ENCODE assay signal across 21 cellular contexts in the genomic region with DNA sequence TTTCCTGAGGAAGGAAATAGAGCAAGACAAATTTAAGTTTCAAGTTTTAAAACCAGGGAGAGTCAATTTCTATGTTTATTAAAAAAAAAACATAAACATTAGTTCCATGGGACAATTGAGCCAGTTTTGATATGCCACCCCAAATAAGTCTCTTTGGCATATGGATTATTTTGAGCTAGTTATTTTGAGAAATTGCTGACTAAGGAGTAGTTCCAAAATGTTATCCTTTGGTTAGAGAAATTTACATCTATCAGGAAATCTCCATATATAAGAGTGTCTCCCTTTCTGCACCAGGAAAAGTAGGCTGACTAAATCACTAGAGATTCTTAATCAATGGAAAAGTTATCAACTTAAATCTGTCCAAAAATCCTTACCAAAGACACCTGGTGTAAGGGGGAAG.
DNase-seq lines count a peak whose midpoint lies in the region; ATAC-seq, FAIRE-seq and TF ChIP-seq lines count a peak whose summit lies in the region.
"Had no signal": no experiment of that assay in that cellular context is flagged by ENCODE, and none has a peak within 500 bp of the region (broad histone marks: within the 10 kb centered on the region; RNA-seq: fewer than 3 reads in every experiment).

No MANE protein-coding gene starts in this region.

- H3K36me3 Mint-ChIP-seq in activated T-cell treated with anti-CD3 and anti-CD28 coated beads, Interleukin-2, amount 50 U/mL, for 24 hours (ENCODE audit: low read depth), result no peaks in the 10 kb centered on the region
- H3K36me3 Mint-ChIP-seq: CD8-positive, alpha-beta T cell had no signal

- peaks cover 9% of the 10 kb centered on the region for H3K9me3 Mint-ChIP-seq in activated T-cell treated with anti-CD3 and anti-CD28 coated beads, Interleukin-2, amount 50 U/mL, for 24 hours

- no peak overlapping the region for H3K23ac ChIP-seq in IMR-90 (ENCODE audit: low read depth, low read length)

- no peak overlapping the region for H3K4me3 Mint-ChIP-seq in activated T-cell treated with anti-CD3 and anti-CD28 coated beads, Interleukin-2, amount 50 U/mL, for 24 hours
- H3K4me3 Mint-ChIP-seq: CD4-positive, alpha-beta T cell; CD8-positive, alpha-beta T cell had no signal

- no peak overlapping the region for H3K56ac ChIP-seq in IMR-90 (ENCODE audit: extremely low read depth, insufficient read depth, low read length)

- H3K9me1 ChIP-seq in IMR-90 (ENCODE audit: insufficient read depth, low read length), result no peaks in the 10 kb centered on the region
- no peaks in the 10 kb centered on the region for H3K9me1 ChIP-seq in K562 (ENCODE audit: control insufficient read depth, insufficient read depth, low read length)

- no peak overlapping the region for H3K14ac ChIP-seq in IMR-90 (replicated peaks; ENCODE audit: low read depth, low read length)

- ATAC-seq in A549 (no peak), IMR-90 (ENCODE audit: low read depth) (no peak), K562 (no peak), omental fat pad (ENCODE audit: low FRiP score) (no peak)
- ATAC-seq: CD8-positive, alpha-beta T cell had no signal

- no peaks in the 10 kb centered on the region for H4K20me1 ChIP-seq in IMR-90 (ENCODE audit: insufficient read depth, low read length)
- H4K20me1 ChIP-seq in K562 (replicated peaks; ENCODE audit: control insufficient read depth, insufficient read depth, low read length), result no peaks in the 10 kb centered on the region
- H4K20me1 ChIP-seq: BLaER1 had no signal

- no peaks in the 10 kb centered on the region for H3K79me2 ChIP-seq in K562 (ENCODE audit: control insufficient read depth, insufficient read depth, low read length)

- H3K27ac ChIP-seq in A549 (no peak overlapping the region), IMR-90 (ENCODE audit: insufficient read depth, low read length) (no peak overlapping the region), K562 (ENCODE audit: extremely low read depth, low read depth, low read length) (no peak overlapping the region)
- H3K27ac ChIP-seq: BLaER1, C4-2B had no signal

- H3K9me3 ChIP-seq in A549 (no peaks in the 10 kb centered on the region), IMR-90 (ENCODE audit: control insufficient read depth, insufficient read depth, low read length) (peaks cover 6% of the 10 kb centered on the region; the same call in 1 of the 2 replicates), K562 (replicated peaks; ENCODE audit: control insufficient read depth, insufficient read depth, low read depth, low read length) (no peaks in the 10 kb centered on the region)
- H3K9me3 ChIP-seq: BE2C had no signal

- H3K27me3 Mint-ChIP-seq in activated T-cell treated with anti-CD3 and anti-CD28 coated beads, Interleukin-2, amount 50 U/mL, for 24 hours, result peaks cover 6% of the 10 kb centered on the region

- H2AK5ac ChIP-seq in IMR-90 (ENCODE audit: low read depth, low read length), result no peak overlapping the region

- H3K79me1 ChIP-seq in IMR-90 (ENCODE audit: low read depth in 1 of 2, low read length in 2 of 2), result no peaks in the 10 kb centered on the region

- H3K4me3 ChIP-seq in A549, result no peak overlapping the region
- no peak overlapping the region for H3K4me3 ChIP-seq in IMR-90 (ENCODE audit: insufficient read depth, low read depth, low read length)
- H3K4me3 ChIP-seq in K562, result no peak overlapping the region
- H3K4me3 ChIP-seq: BLaER1 had no signal

- no peak overlapping the region for H2AFZ ChIP-seq in IMR-90 (replicated peaks; ENCODE audit: low read length, poor library complexity)
- H2AFZ ChIP-seq in K562 (ENCODE audit: low read depth, low read length), result no peak overlapping the region

- no peaks in the 10 kb centered on the region for H3K4me1 Mint-ChIP-seq in activated T-cell treated with anti-CD3 and anti-CD28 coated beads, Interleukin-2, amount 50 U/mL, for 24 hours (ENCODE audit: low read depth)

- no peak overlapping the region for H2BK15ac ChIP-seq in IMR-90 (ENCODE audit: low read depth, low read length)

- H3K27ac Mint-ChIP-seq in activated T-cell treated with anti-CD3 and anti-CD28 coated beads, Interleukin-2, amount 50 U/mL, for 24 hours, result no peak overlapping the region
- H3K27ac Mint-ChIP-seq: CD4-positive, alpha-beta T cell; CD8-positive, alpha-beta T cell had no signal

- no peak for DNase-seq in A549 (ENCODE audit: low read depth in 1 of 2, low spot score in 1 of 2)
- DNase-seq in IMR-90, result no peak
- no peak for DNase-seq in K562 (ENCODE audit: extremely low read depth in 1 of 4, low spot score in 3 of 4)
- DNase-seq in omental fat pad (ENCODE audit: low spot score), result no peak
- DNase-seq in activated T-cell treated with anti-CD3 and anti-CD28 coated beads, Interleukin-2, amount 50 U/mL, for 24 hours, result no peak
- DNase-seq in AG20443 (ENCODE audit: low spot score), result no peak
- DNase-seq: 8988T; BE2C; Caco-2; Calu3; CD4-positive, alpha-beta T cell; CD8-positive, alpha-beta T cell; DMS79 treated with DMSO at 0.1 percent for 48 hours; GF-D8 had no signal

- POLR2A ChIA-PET in A549 (lab: Yijun Ruan, JAX), result no interaction called here
- POLR2A ChIA-PET in IMR-90 (lab: Charles Lee; ENCODE audit: unreplicated experiment), result no interaction called here
- POLR2A ChIA-PET in K562 (lab: Yijun Ruan, JAX), result no interaction called here

- H3K9ac ChIP-seq in IMR-90 (ENCODE audit: low read depth, low read length) (no peak overlapping the region), K562 (ENCODE audit: insufficient read depth in 1 of 2, low read depth in 2 of 2, low read length in 2 of 2) (no peak overlapping the region)
- H3K9ac ChIP-seq: BLaER1 had no signal

- BruUV-seq in IMR-90 (replicated peaks; lab: Mats Ljungman, UMichigan) (no TSS peak), K562 (replicated peaks; lab: Mats Ljungman, UMichigan) (no TSS peak)

- in situ Hi-C loops in IMR-90 (cut with MboI; ENCODE audit: low sequenced_read_pairs) (no loop called here), K562 (cut with MboI) (no loop called here)

- H3K18ac ChIP-seq in IMR-90 (ENCODE audit: low read depth, low read length), result no peak overlapping the region

- FAIRE-seq in A549 (lab: Jason Lieb, UNC) (no peak), K562 (lab: Jason Lieb, UNC) (no peak)
- FAIRE-seq: A204.1, D721Med, G401.6, GM12891, GM19239 had no signal

- H2BK20ac ChIP-seq in IMR-90 (ENCODE audit: low read depth, low read length), result no peak overlapping the region

- H3K4me2 ChIP-seq in A549, result no peak overlapping the region
- H3K4me2 ChIP-seq in IMR-90 (ENCODE audit: low read depth, low read length), result no peak overlapping the region
- no peak overlapping the region for H3K4me2 ChIP-seq in K562 (ENCODE audit: insufficient read depth, low read length)
- H3K4me2 ChIP-seq: BLaER1 had no signal

- H3K4ac ChIP-seq in IMR-90 (ENCODE audit: low read depth, low read length), result no peak overlapping the region

- H3K27me3 ChIP-seq in IMR-90 (ENCODE audit: control insufficient read depth, insufficient read depth, low read length), result peaks cover 14% of the 10 kb centered on the region
- no peaks in the 10 kb centered on the region for H3K27me3 ChIP-seq in K562 (ENCODE audit: control insufficient read depth in 2 of 2, insufficient read depth in 2 of 2, low read length in 2 of 2)
- H3K27me3 ChIP-seq: BE2C, BLaER1 had no signal

- TF ChIP-seq POLR2A in A549 (IDR thresholded peaks at IDR 0.05; ENCODE audit: low read length), result no peak
- no peak for TF ChIP-seq POLR2A in IMR-90 (IDR thresholded peaks at IDR 0.05; ENCODE audit: low read depth, low read length)
- TF ChIP-seq POLR2A in K562 (conservative IDR thresholded peaks at IDR 0.05), result no peak

- H4K91ac ChIP-seq in IMR-90 (ENCODE audit: insufficient read depth, low read depth, low read length), result no peak overlapping the region

- H2AK9ac ChIP-seq in IMR-90 (replicated peaks; ENCODE audit: low read depth, low read length, poor library complexity), result no peak overlapping the region

- no peak overlapping the region for H2BK120ac ChIP-seq in IMR-90 (ENCODE audit: low read depth, low read length)

- no peak overlapping the region for H4K5ac ChIP-seq in IMR-90 (ENCODE audit: low read depth, low read length)

- H3K4me1 ChIP-seq in A549 (no peaks in the 10 kb centered on the region), IMR-90 (ENCODE audit: control insufficient read depth, insufficient read depth, low read length) (no peaks in the 10 kb centered on the region), K562 (replicated peaks in 1 of 2; ENCODE audit: control insufficient read depth in 2 of 2, insufficient read depth in 2 of 2, low read length in 2 of 2) (no peaks in the 10 kb centered on the region)
- H3K4me1 ChIP-seq: BE2C, BLaER1, Caco-2 had no signal

- no peak for TF ChIP-seq CTCF in A549 (IDR thresholded peaks at IDR 0.05)
- no peak for TF ChIP-seq CTCF in IMR-90 (conservative IDR thresholded peaks at IDR 0.05; ENCODE audit: low read depth, low read length)
- no peak for TF ChIP-seq CTCF in K562 (IDR thresholded peaks at IDR 0.05 in 2 of 3, conservative IDR thresholded peaks at IDR 0.05 in 1 of 3; ENCODE audit: insufficient read depth in 2 of 3, low read depth in 1 of 3, low read length in 3 of 3)
- no peak for TF ChIP-seq CTCF in omental fat pad (IDR thresholded peaks at IDR 0.05)

- no peak overlapping the region for H4K8ac ChIP-seq in IMR-90 (ENCODE audit: low read depth in 2 of 2, low read length in 2 of 2)

- H2BK5ac ChIP-seq in IMR-90 (ENCODE audit: low read depth, low read length, poor library complexity, severe bottlenecking), result no peak overlapping the region

- CTCF ChIA-PET in A549 (lab: Yijun Ruan, JAX) (interaction anchor here (0.9 kb wide), 1 partner anchor 13 kb away, joined by 3 read pairs; no protein-coding TSS in a partner anchor), IMR-90 (lab: Yijun Ruan, JAX) (interaction anchor here (0.8 to 1.0 kb wide), 2 partner anchors 9 to 11 kb away, joined by 3 to 13 read pairs; no protein-coding TSS in a partner anchor), K562 (lab: Yijun Ruan, JAX; ENCODE audit: low intra/inter-chr PET ratio) (no interaction called here)

- H3K36me3 ChIP-seq in IMR-90 (ENCODE audit: control insufficient read depth, insufficient read depth, low read length) (no peaks in the 10 kb centered on the region), K562 (ENCODE audit: control insufficient read depth, insufficient read depth, low read length) (no peaks in the 10 kb centered on the region)
- H3K36me3 ChIP-seq: BE2C, BLaER1 had no signal

- intact Hi-C loops in IMR-90 (cut with micrococcal nuclease) (no loop called here), K562 (cut with micrococcal nuclease) (no loop called here)

- TF ChIP-seq EP300 in A549 (IDR thresholded peaks at IDR 0.05) (no peak), K562 (IDR thresholded peaks at IDR 0.05; ENCODE audit: low read length) (no peak)

- TF ChIP-seq RAD21 in A549 (conservative IDR thresholded peaks at IDR 0.05 in 1 of 2, IDR thresholded peaks at IDR 0.05 in 1 of 2), result no peak
- no peak for TF ChIP-seq RAD21 in IMR-90 (IDR thresholded peaks at IDR 0.05; ENCODE audit: low read length)
- no peak for TF ChIP-seq RAD21 in K562 (CRISPR knock-in tag; conservative IDR thresholded peaks at IDR 0.05 in 1 of 2, IDR thresholded peaks at IDR 0.05 in 1 of 2)

- dilution Hi-C loops in IMR-90 (cut with HindIII; ENCODE audit: low sequenced_read_pairs, unreplicated experiment), result no loop called here

TF ChIP-seq in A549, 52 proteins besides CTCF, POLR2A, EP300 and RAD21 (continues in another document):
- TF ChIP-seq PHF8 (IDR thresholded peaks at IDR 0.05; ENCODE audit: borderline replicate concordance, low read depth), result no peak

TF ChIP-seq in IMR-90, 13 proteins besides CTCF, POLR2A, EP300 and RAD21 (continues in another document):
- TF ChIP-seq RFX5 (IDR thresholded peaks at IDR 0.05; ENCODE audit: low read depth, low read length), result no peak

TF ChIP-seq in K562, 482 proteins besides CTCF, POLR2A, EP300 and RAD21 (continues in another document):
- TF ChIP-seq ZNF212 (CRISPR knock-in tag; IDR thresholded peaks at IDR 0.05), result no peak

Comparison
In these comparisons a context has a peak if more than half of its experiments do, and no peak if none do; other contexts are left out.
1. Of the 35 proteins assayed by ChIP-seq in both K562 and A549: peak only in K562: none; only in A549: none; in both: MAFK; in neither: 34.